1 cellular context compared by ENCODE assay signal in the genomic region with DNA sequence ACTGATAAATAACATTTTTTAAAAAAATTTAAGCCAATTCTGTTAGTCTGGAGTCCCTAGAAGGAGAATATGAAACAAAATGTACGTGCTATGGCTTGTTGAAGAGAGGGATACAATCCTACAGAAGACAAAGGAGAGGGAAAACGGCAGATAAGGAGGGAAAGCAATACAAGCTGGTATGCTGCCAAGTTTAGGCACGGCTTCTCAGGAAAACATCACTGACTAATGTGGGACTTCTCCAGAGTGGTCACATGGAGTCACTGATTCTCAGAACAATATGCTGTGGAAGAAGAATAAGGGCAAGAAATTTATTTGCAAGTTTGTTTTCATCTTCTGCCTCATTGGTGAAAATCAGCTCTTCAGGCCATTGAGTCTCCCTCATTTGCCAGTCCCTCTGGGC.
TF ChIP-seq lines count a peak whose summit lies in the region.

No MANE protein-coding gene starts in this region.

TF ChIP-seq in H1, 55 proteins besides CTCF, POLR2A, EP300 and RAD21 (continued from another document):
- TF ChIP-seq CREB1 (IDR thresholded peaks at IDR 0.05), result no peak
- TF ChIP-seq KDM1A (IDR thresholded peaks at IDR 0.05; ENCODE audit: borderline replicate concordance, low read length), result no peak
- TF ChIP-seq GTF2F1 (IDR thresholded peaks at IDR 0.05; ENCODE audit: borderline replicate concordance, low read depth, low read length), result no peak
- TF ChIP-seq, protein P1, sequence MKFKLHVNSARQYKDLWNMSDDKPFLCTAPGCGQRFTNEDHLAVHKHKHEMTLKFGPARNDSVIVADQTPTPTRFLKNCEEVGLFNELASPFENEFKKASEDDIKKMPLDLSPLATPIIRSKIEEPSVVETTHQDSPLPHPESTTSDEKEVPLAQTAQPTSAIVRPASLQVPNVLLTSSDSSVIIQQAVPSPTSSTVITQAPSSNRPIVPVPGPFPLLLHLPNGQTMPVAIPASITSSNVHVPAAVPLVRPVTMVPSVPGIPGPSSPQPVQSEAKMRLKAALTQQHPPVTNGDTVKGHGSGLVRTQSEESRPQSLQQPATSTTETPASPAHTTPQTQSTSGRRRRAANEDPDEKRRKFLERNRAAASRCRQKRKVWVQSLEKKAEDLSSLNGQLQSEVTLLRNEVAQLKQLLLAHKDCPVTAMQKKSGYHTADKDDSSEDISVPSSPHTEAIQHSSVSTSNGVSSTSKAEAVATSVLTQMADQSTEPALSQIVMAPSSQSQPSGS (IDR thresholded peaks at IDR 0.05; ENCODE audit: low read length), result no peak
